ENCODE assay signal across 8 cellular contexts in genomic region chr5:14414615-14415515, GRCh38.
DNase-seq lines count a peak whose midpoint lies in the region; ATAC-seq and TF ChIP-seq lines count a peak whose summit lies in the region.

No MANE protein-coding gene starts in this region.

- no peak overlapping the region for H3K4me3 ChIP-seq in GM06990 (replicated peaks; ENCODE audit: low read depth, low read length)
- H3K4me3 ChIP-seq in psoas muscle: no peak overlapping the region

- no peaks in the 10 kb centered on the region for H3K27me3 ChIP-seq in GM06990 (replicated peaks; ENCODE audit: control insufficient read depth, insufficient read depth, low read length)
- H3K27me3 ChIP-seq in psoas muscle (ENCODE audit: insufficient read depth in 3 of 3, low read length in 2 of 3): no peaks in the 10 kb centered on the region

- peak; percentile 49 for DNase-seq in GM06990 (ENCODE audit: extremely low read depth, insufficient read length)
- DNase-seq in effector memory CD8-positive, alpha-beta T cell: no peak
- no peak for DNase-seq in NK-92 treated with Interleukin-12 subunit alpha and Interleukin-12 subunit beta, amount 100 ng/mL, for 24 hours (lab: John Stamatoyannopoulos, UW)
- DNase-seq in SW 1271 (lab: John Stamatoyannopoulos, UW): no peak
- DNase-seq in psoas muscle: no peak

- 87 to 92% (median 88%) methylated on average over 22 of the region's 22 CpGs for WGBS in psoas muscle, 3 donors

- H3K27ac Mint-ChIP-seq in effector memory CD8-positive, alpha-beta T cell: peak overlapping the region; percentile 26 to 83

- peak overlapping the region; percentile 15 to 67 for H3K4me3 Mint-ChIP-seq in effector memory CD8-positive, alpha-beta T cell

- H3K9me3 ChIP-seq in psoas muscle: no peaks in the 10 kb centered on the region

- H3K36me3 ChIP-seq in GM06990 (ENCODE audit: control insufficient read depth, insufficient read depth, low read length) (peaks cover 19% of the 10 kb centered on the region), psoas muscle (ENCODE audit: insufficient read depth in 1 of 2, low read depth in 1 of 2) (peaks cover 4 to 84% of the 10 kb centered on the region in 2 donors)

- H3K36me3 Mint-ChIP-seq in effector memory CD8-positive, alpha-beta T cell (ENCODE audit: insufficient read depth): peaks cover 5% of the 10 kb centered on the region

- no peak overlapping the region for H3K27ac ChIP-seq in psoas muscle

- ATAC-seq in GM21367 (IDR thresholded peaks at IDR 0.05; ENCODE audit: unreplicated experiment): peak; percentile 76
- peak; percentile 81 for ATAC-seq in HG03565 (IDR thresholded peaks at IDR 0.05; ENCODE audit: unreplicated experiment)
- peak; percentile 55 for ATAC-seq in effector memory CD8-positive, alpha-beta T cell (replicated peaks)
- no peak for ATAC-seq in GM21825 (IDR thresholded peaks at IDR 0.05; ENCODE audit: unreplicated experiment)
- ATAC-seq in psoas muscle: no peak

- intact Hi-C loops in psoas muscle (cut with DNase I): no loop called here

- H3K4me1 Mint-ChIP-seq in effector memory CD8-positive, alpha-beta T cell (ENCODE audit: low read depth in 2 of 2): peaks cover 13 to 29% of the 10 kb centered on the region in 2 donors

- H3K27me3 Mint-ChIP-seq in effector memory CD8-positive, alpha-beta T cell: no peaks in the 10 kb centered on the region

- no peak for TF ChIP-seq CTCF in GM06990 (IDR thresholded peaks at IDR 0.05; ENCODE audit: insufficient read depth, low read length, poor library complexity, severe bottlenecking)
- TF ChIP-seq CTCF in psoas muscle (IDR thresholded peaks at IDR 0.05): no peak

- H3K4me1 ChIP-seq in psoas muscle: no peaks in the 10 kb centered on the region

- H3K9me3 Mint-ChIP-seq in effector memory CD8-positive, alpha-beta T cell: no peaks in the 10 kb centered on the region

Comparison
In these comparisons a context has a peak if more than half of its experiments do, and no peak if none do; other contexts are left out.
1. ATAC-seq: peak in GM21367 (single experiment), HG03565 (single experiment) and effector memory CD8-positive, alpha-beta T cell (single experiment); none in GM21825 (single experiment) and psoas muscle (0 of 4).